Comparison of ENCODE assay signal across 8 cellular contexts in genomic region chr6:43076093-43076927, GRCh38. TPM values are rescaled to one million over a fixed set of nuclear protein-coding genes. Genes with fewer than 3 reads are reported as not detected.
DNase-seq lines count a peak whose midpoint lies in the region; ATAC-seq and TF ChIP-seq lines count a peak whose summit lies in the region.

TSS of gene PTK7 (plus strand) at chr6:43076314. CDS start at chr6:43076489, 175 bp downstream.

- peaks cover 3% of the 10 kb centered on the region for H3K36me3 Mint-ChIP-seq in activated CD4-positive, alpha-beta T cell treated with anti-CD3 and anti-CD28 coated beads for 36 hours (ENCODE audit: low read depth)
- H3K36me3 Mint-ChIP-seq in activated T-helper 1 cell treated with anti-CD3 and anti-CD28 coated beads, Interleukin-12 subunit alpha, Interleukin-12 subunit beta, Interleukin-2, Interleukin-4 antibody, amounts not matched to agents 30 ng/mL and 10 ng/mL and 1 ng/mL, durations not matched to agents 14 hours and 24 hours and 36 hours (ENCODE audit: low read depth), result peaks cover 9% of the 10 kb centered on the region

- intact Hi-C loops in activated CD4-positive, alpha-beta T cell treated with anti-CD3 and anti-CD28 coated beads for 36 hours (cut with DNase I, micrococcal nuclease), result no loop called here
- intact Hi-C loops in activated T-helper 1 cell treated with anti-CD3 and anti-CD28 coated beads, Interleukin-12 subunit alpha, Interleukin-12 subunit beta, Interleukin-2, Interleukin-4 antibody, amounts not matched to agents 30 ng/mL and 10 ng/mL and 1 ng/mL, durations not matched to agents 14 hours and 24 hours and 36 hours (cut with micrococcal nuclease), result loop anchor here (1.0 kb wide), 1 partner anchor 10 kb away; no protein-coding TSS in a partner anchor

- no peaks in the 10 kb centered on the region for H3K9me3 Mint-ChIP-seq in activated CD4-positive, alpha-beta T cell treated with anti-CD3 and anti-CD28 coated beads for 36 hours (ENCODE audit: low read depth)
- no peaks in the 10 kb centered on the region for H3K9me3 Mint-ChIP-seq in activated T-helper 1 cell treated with anti-CD3 and anti-CD28 coated beads, Interleukin-12 subunit alpha, Interleukin-12 subunit beta, Interleukin-2, Interleukin-4 antibody, amounts not matched to agents 30 ng/mL and 10 ng/mL and 1 ng/mL, durations not matched to agents 14 hours and 24 hours and 36 hours

- no peak for TF ChIP-seq POLR2A in gastroesophageal sphincter (IDR thresholded peaks at IDR 0.05)

- peak within 1 kb of the TSS; percentile 65 for H3K4me3 Mint-ChIP-seq in activated CD4-positive, alpha-beta T cell treated with anti-CD3 and anti-CD28 coated beads for 36 hours
- H3K4me3 Mint-ChIP-seq in activated T-helper 1 cell treated with anti-CD3 and anti-CD28 coated beads, Interleukin-12 subunit alpha, Interleukin-12 subunit beta, Interleukin-2, Interleukin-4 antibody, amounts not matched to agents 30 ng/mL and 10 ng/mL and 1 ng/mL, durations not matched to agents 14 hours and 24 hours and 36 hours, result peak within 1 kb of the TSS; percentile 59

- peak within 1 kb of the TSS; percentile 19 to 59 for H3K4me3 ChIP-seq in gastroesophageal sphincter

- H3K27ac Mint-ChIP-seq in activated CD4-positive, alpha-beta T cell treated with anti-CD3 and anti-CD28 coated beads for 36 hours, result no peak within 1 kb of the TSS
- H3K27ac Mint-ChIP-seq in activated T-helper 1 cell treated with anti-CD3 and anti-CD28 coated beads, Interleukin-12 subunit alpha, Interleukin-12 subunit beta, Interleukin-2, Interleukin-4 antibody, amounts not matched to agents 30 ng/mL and 10 ng/mL and 1 ng/mL, durations not matched to agents 14 hours and 24 hours and 36 hours, result no peak within 1 kb of the TSS

- no peaks in the 10 kb centered on the region for H3K9me3 ChIP-seq in gastroesophageal sphincter

- peaks cover 7% of the 10 kb centered on the region for H3K4me1 Mint-ChIP-seq in activated CD4-positive, alpha-beta T cell treated with anti-CD3 and anti-CD28 coated beads for 36 hours
- no peaks in the 10 kb centered on the region for H3K4me1 Mint-ChIP-seq in activated T-helper 1 cell treated with anti-CD3 and anti-CD28 coated beads, Interleukin-12 subunit alpha, Interleukin-12 subunit beta, Interleukin-2, Interleukin-4 antibody, amounts not matched to agents 30 ng/mL and 10 ng/mL and 1 ng/mL, durations not matched to agents 14 hours and 24 hours and 36 hours (ENCODE audit: low read depth)

- peaks cover 0 to 40% of the 10 kb centered on the region in 2 donors for H3K36me3 ChIP-seq in gastroesophageal sphincter

- H3K27me3 Mint-ChIP-seq in activated CD4-positive, alpha-beta T cell treated with anti-CD3 and anti-CD28 coated beads for 36 hours, result peaks cover 9% of the 10 kb centered on the region
- H3K27me3 Mint-ChIP-seq in activated T-helper 1 cell treated with anti-CD3 and anti-CD28 coated beads, Interleukin-12 subunit alpha, Interleukin-12 subunit beta, Interleukin-2, Interleukin-4 antibody, amounts not matched to agents 30 ng/mL and 10 ng/mL and 1 ng/mL, durations not matched to agents 14 hours and 24 hours and 36 hours (ENCODE audit: insufficient read depth), result peaks cover 24% of the 10 kb centered on the region

- DNase-seq in activated CD4-positive, alpha-beta T cell treated with anti-CD3 and anti-CD28 coated beads for 36 hours, result peak; percentile 71
- no peak for DNase-seq in activated CD4-positive, alpha-beta T cell treated with anti-CD3 and anti-CD28 coated beads, Interleukin-2, amount 50 U/mL, for 1 hour
- DNase-seq in NCI-H2227 treated with DMSO at 0.1 percent for 48 hours (lab: John Stamatoyannopoulos, UW) (peak; percentile 67), occipital lobe (lab: John Stamatoyannopoulos, UW) (no peak)
- DNase-seq in activated T-helper 1 cell treated with anti-CD3 and anti-CD28 coated beads, Interleukin-12 subunit alpha, Interleukin-12 subunit beta, Interleukin-2, Interleukin-4 antibody, amounts not matched to agents 30 ng/mL and 10 ng/mL and 1 ng/mL, durations not matched to agents 14 hours and 24 hours and 36 hours (ENCODE audit: low spot score), result no peak

- peaks cover 32% of the 10 kb centered on the region for H3K27me3 ChIP-seq in gastroesophageal sphincter

- 0% methylated on average over 6 of the region's 92 CpGs; no CpG with 5 or more reads in 1 of the 2 donors for WGBS in gastroesophageal sphincter (ENCODE audit: low coverage in 1 of 2), 2 donors

- peak within 1 kb of the TSS in 1 of 4 donors; percentile 23 for H3K27ac ChIP-seq in gastroesophageal sphincter

- POLR2A ChIA-PET in activated CD4-positive, alpha-beta T cell treated with anti-CD3 and anti-CD28 coated beads for 36 hours (lab: Charles Lee), result no interaction called here

- TF ChIP-seq EP300 in gastroesophageal sphincter (IDR thresholded peaks at IDR 0.05), result no peak

- CTCF ChIA-PET in activated CD4-positive, alpha-beta T cell treated with anti-CD3 and anti-CD28 coated beads for 36 hours (lab: Charles Lee), result interaction anchor here (2.2 kb wide), 1 partner anchor 68 kb away, joined by 10 read pairs; no protein-coding TSS in a partner anchor

- TF ChIP-seq CTCF in gastroesophageal sphincter (IDR thresholded peaks at IDR 0.05), result no peak

- peaks cover 0 to 28% (median 6%) of the 10 kb centered on the region in 3 donors for H3K4me1 ChIP-seq in gastroesophageal sphincter

- peak; percentile 85 for ATAC-seq in activated CD4-positive, alpha-beta T cell treated with anti-CD3 and anti-CD28 coated beads for 36 hours
- ATAC-seq in gastroesophageal sphincter (peak; percentile 44), GM21515 (IDR thresholded peaks at IDR 0.05; ENCODE audit: unreplicated experiment) (no peak), GM21737 (IDR thresholded peaks at IDR 0.05; ENCODE audit: unreplicated experiment) (no peak)

RNA-seq across cellular contexts. Expression of gene PTK7, which starts in this region (rescaled TPM):
- 1 to 10 TPM; 4.1 to 4.6 TPM for total RNA-seq in activated CD4-positive, alpha-beta T cell treated with anti-CD3 and anti-CD28 coated beads for 36 hours
- 3.3 and 3.7 TPM in 2 replicates for total RNA-seq in activated T-helper 1 cell treated with anti-CD3 and anti-CD28 coated beads, Interleukin-12 subunit alpha, Interleukin-12 subunit beta, Interleukin-2, Interleukin-4 antibody, amounts not matched to agents 30 ng/mL and 10 ng/mL and 1 ng/mL, durations not matched to agents 14 hours and 24 hours and 36 hours
- total RNA-seq in gastroesophageal sphincter, result 10 to 100 TPM in 1 of 4 donors, 1 to 10 TPM in 3; 2.0 to 11.6 (median 7.7) TPM
- total RNA-seq in occipital lobe, result 26.0 TPM

Comparison
In these comparisons a context has a peak if more than half of its experiments do, and no peak if none do; other contexts are left out.
1. DNase-seq: peak in activated CD4-positive, alpha-beta T cell treated with anti-CD3 and anti-CD28 coated beads for 36 hours (single experiment) and NCI-H2227 treated with DMSO at 0.1 percent for 48 hours (single experiment); none in activated CD4-positive, alpha-beta T cell treated with anti-CD3 and anti-CD28 coated beads, Interleukin-2, amount 50 U/mL, for 1 hour (single experiment), activated T-helper 1 cell treated with anti-CD3 and anti-CD28 coated beads, Interleukin-12 subunit alpha, Interleukin-12 subunit beta, Interleukin-2, Interleukin-4 antibody, amounts not matched to agents 30 ng/mL and 10 ng/mL and 1 ng/mL, durations not matched to agents 14 hours and 24 hours and 36 hours (single experiment) and occipital lobe (single experiment).
2. ATAC-seq: peak in activated CD4-positive, alpha-beta T cell treated with anti-CD3 and anti-CD28 coated beads for 36 hours (single experiment) and gastroesophageal sphincter (single experiment); none in GM21515 (single experiment) and GM21737 (single experiment).